9 cellular contexts compared by ENCODE assay signal in genomic region chr16:29790183-29790948, GRCh38. TPM values are rescaled to one million over a fixed set of nuclear protein-coding genes. Genes with fewer than 3 reads are reported as not detected.
DNase-seq lines count a peak whose midpoint lies in the region; ATAC-seq, FAIRE-seq and TF ChIP-seq lines count a peak whose summit lies in the region.
"Had no signal": no experiment of that assay in that cellular context is flagged by ENCODE, and none has a peak within 500 bp of the region (broad histone marks: within the 10 kb centered on the region; RNA-seq: fewer than 3 reads in every experiment).

Gene KIF22 (plus strand): TSS chr16:29790751. CDS start chr16:29790760, 9 bp downstream.

- peak within 1 kb of the TSS; percentile 91 for H3K4me2 ChIP-seq in mammary epithelial cell (ENCODE audit: insufficient read depth, low read depth, low read length)

- H3K36me3 ChIP-seq in WERI-Rb-1 (peaks cover 43% of the 10 kb centered on the region), mammary epithelial cell (ENCODE audit: insufficient read depth, low read length) (no peaks in the 10 kb centered on the region), iPS-20b (ENCODE audit: insufficient read depth, low read depth, low read length) (peaks cover 19% of the 10 kb centered on the region), small intestine (ENCODE audit: control insufficient read depth in 2 of 2, insufficient read depth in 2 of 2, low read length in 2 of 2) (no peaks in the 10 kb centered on the region)

- FAIRE-seq in small intestine (lab: Jason Lieb, UNC): no peak
- FAIRE-seq: islet of Langerhans had no signal

- H4K20me1 ChIP-seq in mammary epithelial cell (ENCODE audit: insufficient read depth, low read length): no peaks in the 10 kb centered on the region

- H3K4me3 ChIP-seq in WERI-Rb-1 (ENCODE audit: low read depth, low read length): peak within 1 kb of the TSS; percentile 91
- peak within 1 kb of the TSS; percentile 77 to 98 (median 81) for H3K4me3 ChIP-seq in mammary epithelial cell (replicated peaks in 1 of 3; ENCODE audit: insufficient read depth in 1 of 3, low read depth in 2 of 3, low read length in 3 of 3)
- peak within 1 kb of the TSS; percentile 82 for H3K4me3 ChIP-seq in iPS-20b (ENCODE audit: low read length)
- H3K4me3 ChIP-seq in small intestine (ENCODE audit: low read depth in 1 of 2, low read length in 2 of 2): peak within 1 kb of the TSS; percentile 93 to 96

- WGBS in mammary epithelial cell (ENCODE audit: low coverage, missing lambda C conversion rate): 0% methylated on average over 27 of the region's 67 CpGs
- WGBS in small intestine, 3 donors: 0 to 1% (median 0%) methylated on average over 61 to 67 of the region's 67 CpGs

- CTCF ChIA-PET in mammary epithelial cell (lab: Charles Lee; ENCODE audit: low non-redundant PET): interaction anchor here (0.6 kb wide), 2 partner anchors 117 to 687 kb away, joined by 4 to 21 read pairs; no protein-coding TSS in a partner anchor

- dilution Hi-C loops in mammary epithelial cell (cut with HindIII; ENCODE audit: low sequenced_read_pairs): no loop called here

- TF ChIP-seq CTCF in WERI-Rb-1 (IDR thresholded peaks at IDR 0.05; ENCODE audit: low read depth, low read length) (peak; percentile 89), mammary epithelial cell (conservative IDR thresholded peaks at IDR 0.05 in 1 of 2, IDR thresholded peaks at IDR 0.05 in 1 of 2; ENCODE audit: extremely low read depth in 1 of 2, insufficient read depth in 1 of 2, low read depth in 1 of 2, low read length in 2 of 2) (peak; percentile 53 to 75)

- intact Hi-C loops in mammary epithelial cell (cut with micrococcal nuclease): loop anchor here (1.0 kb wide), 1 partner anchor 15 kb away; no protein-coding TSS in a partner anchor

- H3K4me1 ChIP-seq in mammary epithelial cell (ENCODE audit: insufficient read depth, low read length): peaks cover 21% of the 10 kb centered on the region
- H3K4me1 ChIP-seq in iPS-20b (ENCODE audit: insufficient read depth, low read length): peaks cover 11% of the 10 kb centered on the region
- no peaks in the 10 kb centered on the region for H3K4me1 ChIP-seq in small intestine (ENCODE audit: control insufficient read depth in 2 of 2, insufficient read depth in 1 of 2, low read depth in 1 of 2, low read length in 1 of 2)

- H3K9ac ChIP-seq in mammary epithelial cell (ENCODE audit: insufficient read depth, low read length): peak within 1 kb of the TSS; percentile 80
- peak within 1 kb of the TSS; percentile 99 for H3K9ac ChIP-seq in iPS-20b (ENCODE audit: low read depth, low read length)

- ATAC-seq in GM18907 (IDR thresholded peaks at IDR 0.05; ENCODE audit: unreplicated experiment) (peak; percentile 94), HG03159 (IDR thresholded peaks at IDR 0.05; ENCODE audit: unreplicated experiment) (peak; percentile 96)

- no TSS peak for BruUV-seq in mammary epithelial cell (replicated peaks; lab: Mats Ljungman, UMichigan)

- H3K27ac ChIP-seq in WERI-Rb-1 (peak within 1 kb of the TSS; percentile 97), mammary epithelial cell (ENCODE audit: insufficient read depth, low read depth, low read length) (peak within 1 kb of the TSS; percentile 58), iPS-20b (ENCODE audit: low read length) (peak within 1 kb of the TSS; percentile 88), small intestine (ENCODE audit: low read depth in 1 of 2, low read length in 1 of 2) (peak within 1 kb of the TSS; percentile 87 to 88)

- H3K27me3 ChIP-seq in WERI-Rb-1 (ENCODE audit: insufficient read depth, low read depth, severe bottlenecking): no peaks in the 10 kb centered on the region
- H3K27me3 ChIP-seq in mammary epithelial cell (ENCODE audit: insufficient read depth, low read length): no peaks in the 10 kb centered on the region
- peaks cover 4% of the 10 kb centered on the region; the same call in 1 of the 2 replicates for H3K27me3 ChIP-seq in iPS-20b (ENCODE audit: insufficient read depth, low read length)
- no peaks in the 10 kb centered on the region for H3K27me3 ChIP-seq in small intestine (ENCODE audit: control insufficient read depth in 2 of 2, insufficient read depth in 2 of 2, low read length in 2 of 2)

- no peaks in the 10 kb centered on the region for H3K9me3 ChIP-seq in WERI-Rb-1 (ENCODE audit: severe bottlenecking)
- no peaks in the 10 kb centered on the region for H3K9me3 ChIP-seq in mammary epithelial cell (replicated peaks; ENCODE audit: insufficient read depth, low read length)
- H3K9me3 ChIP-seq in iPS-20b (ENCODE audit: insufficient read depth, low read depth, low read length): no peaks in the 10 kb centered on the region
- H3K9me3 ChIP-seq in small intestine (ENCODE audit: control insufficient read depth, low read depth): no peaks in the 10 kb centered on the region

- in situ Hi-C loops in mammary epithelial cell (cut with MboI; ENCODE audit: low sequenced_read_pairs in 2 of 2): no loop called here

- peaks cover 49% of the 10 kb centered on the region for H3K79me2 ChIP-seq in mammary epithelial cell (ENCODE audit: insufficient read depth, low read length)

- H2AFZ ChIP-seq in mammary epithelial cell (ENCODE audit: low read depth, low read length): peak within 1 kb of the TSS; percentile 96

- DNase-seq in AG08396 (ENCODE audit: low spot score): peak; percentile 99
- peak; percentile 99 for DNase-seq in NCI-H2227 (lab: John Stamatoyannopoulos, UW; ENCODE audit: unreplicated experiment)
- DNase-seq in WERI-Rb-1: peak; percentile 99
- peak; percentile 99 for DNase-seq in mammary epithelial cell
- peak; percentile 99 for DNase-seq in small intestine

RNA-seq across cellular contexts. Expression of gene KIF22, which starts in this region (rescaled TPM):
- total RNA-seq in mammary epithelial cell: 10 to 100 TPM; 20.2 to 55.0 TPM
- 61.0 TPM for polyA plus RNA-seq in mammary epithelial cell
- polyA minus RNA-seq in mammary epithelial cell: 90.3 TPM
- polyA plus RNA-seq in small intestine: 10 to 100 TPM; 17.0 to 61.7 (median 23.5) TPM

Comparison
In these comparisons a context has a peak if more than half of its experiments do, and no peak if none do; other contexts are left out.
1. Peak in every context shown above with its lines: DNase-seq, ATAC-seq, H3K4me3 ChIP-seq and H3K27ac ChIP-seq.